In the genomic region with DNA sequence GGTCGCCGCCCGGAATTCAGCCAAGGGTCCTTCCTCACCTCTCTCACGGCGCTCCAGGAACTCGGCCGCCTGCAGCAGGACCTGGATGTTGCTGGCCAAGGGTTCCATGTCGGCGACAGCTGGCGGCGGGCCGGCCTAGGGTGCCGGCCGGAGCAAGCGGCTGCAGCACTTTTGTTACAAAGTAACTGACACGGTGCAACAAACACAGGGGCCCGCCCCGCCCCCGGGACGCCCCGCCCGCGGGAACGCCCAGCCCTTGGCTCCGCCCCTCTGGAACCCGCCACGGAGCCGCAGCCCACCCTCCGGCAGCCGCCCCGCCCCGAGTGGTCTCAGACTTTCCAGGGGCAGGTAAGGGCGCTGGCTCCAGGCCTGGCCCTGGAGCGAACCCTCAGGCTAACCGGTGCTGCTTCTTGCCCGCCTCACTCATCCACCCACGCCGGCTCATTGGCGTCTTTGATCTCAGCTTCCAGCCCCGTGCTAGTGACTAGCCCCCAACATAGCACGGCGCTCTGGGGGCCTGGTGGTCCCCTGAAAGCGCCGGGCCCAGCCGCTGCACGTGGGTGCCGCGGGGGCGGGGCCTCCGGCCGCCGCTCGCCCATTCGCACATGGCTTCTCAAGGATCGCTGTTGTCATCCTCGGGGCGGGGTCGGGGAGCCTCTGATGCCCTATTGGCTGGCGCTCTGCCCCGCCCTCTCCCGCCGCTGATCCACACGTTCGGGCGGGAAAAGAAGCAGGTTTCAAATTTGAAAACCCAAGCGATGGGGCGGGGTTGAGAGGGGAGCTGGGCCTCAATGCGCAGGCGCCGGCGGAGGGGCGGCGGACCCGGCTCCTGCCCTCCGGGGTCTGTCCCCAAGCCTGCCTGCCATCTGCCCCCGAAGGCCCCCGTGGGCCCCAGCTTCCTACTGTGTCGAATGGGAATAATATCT, we compare ENCODE assay signal across 8 cellular contexts. TPM values are rescaled to one million over a fixed set of nuclear protein-coding genes. Genes with fewer than 3 reads are reported as not detected.
DNase-seq lines count a peak whose midpoint lies in the region; ATAC-seq and TF ChIP-seq lines count a peak whose summit lies in the region.

A gene with protein sequence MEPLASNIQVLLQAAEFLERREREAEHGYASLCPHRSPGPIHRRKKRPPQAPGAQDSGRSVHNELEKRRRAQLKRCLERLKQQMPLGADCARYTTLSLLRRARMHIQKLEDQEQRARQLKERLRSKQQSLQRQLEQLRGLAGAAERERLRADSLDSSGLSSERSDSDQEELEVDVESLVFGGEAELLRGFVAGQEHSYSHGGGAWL (minus strand): TSS at position 176 of the 926 bp plus-strand sequence. CDS start 68 bp downstream, at position 108.

- no peaks in the 10 kb centered on the region for H3K36me3 ChIP-seq in mammary epithelial cell (ENCODE audit: insufficient read depth, low read length)

- no peak for TF ChIP-seq CTCF in AG10803 (conservative IDR thresholded peaks at IDR 0.05; ENCODE audit: low read length)
- TF ChIP-seq CTCF in WI38 (IDR thresholded peaks at IDR 0.05; ENCODE audit: low read depth, low read length): no peak
- no peak for TF ChIP-seq CTCF in mammary epithelial cell (conservative IDR thresholded peaks at IDR 0.05 in 1 of 2, IDR thresholded peaks at IDR 0.05 in 1 of 2; ENCODE audit: extremely low read depth in 1 of 2, insufficient read depth in 1 of 2, low read depth in 1 of 2, low read length in 2 of 2)

- peaks cover 6% of the 10 kb centered on the region for H3K79me2 ChIP-seq in mammary epithelial cell (ENCODE audit: insufficient read depth, low read length)

- WGBS in mammary epithelial cell (ENCODE audit: low coverage, missing lambda C conversion rate): 2% methylated on average over 21 of the region's 78 CpGs

- H3K27me3 ChIP-seq in mammary epithelial cell (ENCODE audit: insufficient read depth, low read length): no peaks in the 10 kb centered on the region

- H3K4me2 ChIP-seq in mammary epithelial cell (ENCODE audit: insufficient read depth, low read depth, low read length): peak within 1 kb of the TSS; percentile 95

- intact Hi-C loops in mammary epithelial cell (cut with micrococcal nuclease): loop anchor here (2.0 kb wide), 1 partner anchor 77 kb away; no protein-coding TSS in a partner anchor

- dilution Hi-C loops in mammary epithelial cell (cut with HindIII; ENCODE audit: low sequenced_read_pairs): no loop called here

- peak within 1 kb of the TSS; percentile 75 for H3K4me3 ChIP-seq in AG10803 (ENCODE audit: low read length)
- peak within 1 kb of the TSS; percentile 66 for H3K4me3 ChIP-seq in WI38 (ENCODE audit: low read depth, low read length)
- H3K4me3 ChIP-seq in mammary epithelial cell (replicated peaks in 1 of 3; ENCODE audit: insufficient read depth in 1 of 3, low read depth in 2 of 3, low read length in 3 of 3): peak within 1 kb of the TSS; percentile 51 to 75 (median 63)

- BruUV-seq in mammary epithelial cell (replicated peaks; lab: Mats Ljungman, UMichigan): no TSS peak

- H3K9me3 ChIP-seq in mammary epithelial cell (replicated peaks; ENCODE audit: insufficient read depth, low read length): no peaks in the 10 kb centered on the region

- peak; percentile 82 for ATAC-seq in GM19025 (IDR thresholded peaks at IDR 0.05; ENCODE audit: low read depth, unreplicated experiment)
- peak; percentile 69 for ATAC-seq in HG03196 (IDR thresholded peaks at IDR 0.05; ENCODE audit: unreplicated experiment)

- CTCF ChIA-PET in mammary epithelial cell (lab: Charles Lee; ENCODE audit: low non-redundant PET): no interaction called here

- peak within 1 kb of the TSS; percentile 85 for H2AFZ ChIP-seq in mammary epithelial cell (ENCODE audit: low read depth, low read length)

- H3K27ac ChIP-seq in mammary epithelial cell (ENCODE audit: insufficient read depth, low read depth, low read length): peak within 1 kb of the TSS; percentile 62

- DNase-seq in AG10803 (ENCODE audit: low read depth) (peak; percentile 91), NCI-H226 (peak; percentile 94), mammary epithelial cell (peak; percentile 90), iris pigment epithelial cell (ENCODE audit: low read depth) (peak; percentile 93)
- peak; percentile 89 to 98 for DNase-seq in stimulated activated CD4-positive, alpha-beta T cell treated with anti-CD3 and anti-CD28 coated beads, Interleukin-12 subunit alpha, Interleukin-12 subunit beta, amount 100 ng/mL, for 24 hours (ENCODE audit: low read depth in 2 of 2)

- H3K9ac ChIP-seq in mammary epithelial cell (ENCODE audit: insufficient read depth, low read length): peak within 1 kb of the TSS; percentile 64

- in situ Hi-C loops in mammary epithelial cell (cut with MboI; ENCODE audit: low sequenced_read_pairs in 2 of 2): loop anchor here in 1 of 2 donors (5.0 kb wide), 1 partner anchor 90 kb away; a partner anchor contains a TSS

- H4K20me1 ChIP-seq in mammary epithelial cell (ENCODE audit: insufficient read depth, low read length): no peaks in the 10 kb centered on the region

- peaks cover 27% of the 10 kb centered on the region for H3K4me1 ChIP-seq in mammary epithelial cell (ENCODE audit: insufficient read depth, low read length)

RNA-seq across cellular contexts. Expression of the gene that starts here (rescaled TPM):
- total RNA-seq in mammary epithelial cell: 10 to 100 TPM in 1 of 2 donors, under 1 TPM in 1; 0.83 to 10.7 TPM
- 3.6 TPM for polyA plus RNA-seq in mammary epithelial cell
- not detected for polyA minus RNA-seq in mammary epithelial cell

Comparison
In these comparisons a context has a peak if more than half of its experiments do, and no peak if none do; other contexts are left out.
1. Peak in every context shown above with its lines: DNase-seq, ATAC-seq, H3K4me3 ChIP-seq and H3K27ac ChIP-seq.